9 cellular contexts compared by ENCODE assay signal in genomic region chr20:37337208-37337955, GRCh38. TPM values are rescaled to one million over a fixed set of nuclear protein-coding genes. Genes with fewer than 3 reads are reported as not detected.
DNase-seq lines count a peak whose midpoint lies in the region; FAIRE-seq and TF ChIP-seq lines count a peak whose summit lies in the region.
"Had no signal": no experiment of that assay in that cellular context is flagged by ENCODE, and none has a peak within 500 bp of the region (broad histone marks: within the 10 kb centered on the region; RNA-seq: fewer than 3 reads in every experiment).

No MANE protein-coding gene starts in this region.

- no peaks in the 10 kb centered on the region for H3K9me3 Mint-ChIP-seq in activated naive CD4-positive, alpha-beta T cell treated with anti-CD3 and anti-CD28 coated beads, Interleukin-2, amount 50 U/mL, for 24 hours
- no peaks in the 10 kb centered on the region for H3K9me3 Mint-ChIP-seq in activated naive CD4-positive, alpha-beta T cell treated with anti-CD3 and anti-CD28 coated beads, Interleukin-2, amount 10 ng/mL, durations not matched to agents 7 days and 5 days
- no peaks in the 10 kb centered on the region for H3K9me3 Mint-ChIP-seq in IgD-negative memory B cell

- no peak overlapping the region for H3K9ac ChIP-seq in endothelial cell of umbilical vein (replicated peaks; ENCODE audit: extremely low read depth, insufficient read depth, low read length)

- no peaks in the 10 kb centered on the region for H3K27me3 Mint-ChIP-seq in activated naive CD4-positive, alpha-beta T cell treated with anti-CD3 and anti-CD28 coated beads, Interleukin-2, amount 50 U/mL, for 24 hours
- peaks cover 8% of the 10 kb centered on the region for H3K27me3 Mint-ChIP-seq in activated naive CD4-positive, alpha-beta T cell treated with anti-CD3 and anti-CD28 coated beads, Interleukin-2, amount 10 ng/mL, durations not matched to agents 7 days and 5 days
- H3K27me3 Mint-ChIP-seq in IgD-negative memory B cell: no peaks in the 10 kb centered on the region

- H3K9me3 ChIP-seq in endothelial cell of umbilical vein (replicated peaks; ENCODE audit: control insufficient read depth, insufficient read depth, low read length): no peaks in the 10 kb centered on the region
- H3K9me3 ChIP-seq in tibial artery: no peaks in the 10 kb centered on the region
- no peaks in the 10 kb centered on the region for H3K9me3 ChIP-seq in esophagus muscularis mucosa
- H3K9me3 ChIP-seq: mucosa of descending colon had no signal

- no peak overlapping the region for H3K4me2 ChIP-seq in endothelial cell of umbilical vein (ENCODE audit: insufficient read depth, low read length)

- no peak overlapping the region for H2AFZ ChIP-seq in endothelial cell of umbilical vein (ENCODE audit: low read depth, low read length)

- no peak overlapping the region for H3K27ac Mint-ChIP-seq in activated naive CD4-positive, alpha-beta T cell treated with anti-CD3 and anti-CD28 coated beads, Interleukin-2, amount 50 U/mL, for 24 hours
- H3K27ac Mint-ChIP-seq in activated naive CD4-positive, alpha-beta T cell treated with anti-CD3 and anti-CD28 coated beads, Interleukin-2, amount 10 ng/mL, durations not matched to agents 7 days and 5 days: no peak overlapping the region
- H3K27ac Mint-ChIP-seq in IgD-negative memory B cell: peak overlapping the region in 2 of 3 donors; percentile 53 to 95

- H3K27me3 ChIP-seq in endothelial cell of umbilical vein (ENCODE audit: control insufficient read depth in 2 of 2, insufficient read depth in 2 of 2, low read length in 2 of 2) (no peaks in the 10 kb centered on the region), tibial artery (no peaks in the 10 kb centered on the region), esophagus muscularis mucosa (no peaks in the 10 kb centered on the region)

- peaks cover 19% of the 10 kb centered on the region for H3K4me1 Mint-ChIP-seq in activated naive CD4-positive, alpha-beta T cell treated with anti-CD3 and anti-CD28 coated beads, Interleukin-2, amount 50 U/mL, for 24 hours
- H3K4me1 Mint-ChIP-seq in activated naive CD4-positive, alpha-beta T cell treated with anti-CD3 and anti-CD28 coated beads, Interleukin-2, amount 10 ng/mL, durations not matched to agents 7 days and 5 days: peaks cover 21% of the 10 kb centered on the region
- peaks cover 23 to 28% (median 27%) of the 10 kb centered on the region in 3 donors for H3K4me1 Mint-ChIP-seq in IgD-negative memory B cell

- H3K27ac ChIP-seq in endothelial cell of umbilical vein (ENCODE audit: insufficient read depth, low read depth, low read length): no peak overlapping the region
- peak overlapping the region; percentile 36 to 50 for H3K27ac ChIP-seq in tibial artery
- H3K27ac ChIP-seq in esophagus muscularis mucosa (replicated peaks in 1 of 4): no peak overlapping the region

- TF ChIP-seq EP300 in esophagus muscularis mucosa (IDR thresholded peaks at IDR 0.05): no peak

- H3K4me1 ChIP-seq in endothelial cell of umbilical vein (ENCODE audit: control insufficient read depth, extremely low read depth, insufficient read depth, low read length): no peaks in the 10 kb centered on the region
- H3K4me1 ChIP-seq in tibial artery: peaks cover 0 to 14% (median 12%) of the 10 kb centered on the region in 4 donors
- peaks cover 14 to 20% (median 16%) of the 10 kb centered on the region in 4 donors for H3K4me1 ChIP-seq in esophagus muscularis mucosa

- WGBS in esophagus muscularis mucosa: 79% methylated on average over 7 of the region's 7 CpGs

- BruUV-seq in endothelial cell of umbilical vein (replicated peaks; lab: Mats Ljungman, UMichigan): no TSS peak

- H3K36me3 ChIP-seq in endothelial cell of umbilical vein (ENCODE audit: control insufficient read depth in 2 of 2, extremely low read depth in 1 of 2, insufficient read depth in 2 of 2, low read length in 2 of 2): no peaks in the 10 kb centered on the region
- no peaks in the 10 kb centered on the region for H3K36me3 ChIP-seq in tibial artery
- no peaks in the 10 kb centered on the region for H3K36me3 ChIP-seq in esophagus muscularis mucosa

- FAIRE-seq in endothelial cell of umbilical vein (lab: Jason Lieb, UNC): peak; percentile 21

- TF ChIP-seq CTCF in endothelial cell of umbilical vein (IDR thresholded peaks at IDR 0.05; ENCODE audit: extremely low read depth in 1 of 2, insufficient read depth in 1 of 2, low read depth in 1 of 2, low read length in 2 of 2) (no peak), tibial artery (IDR thresholded peaks at IDR 0.05) (no peak), esophagus muscularis mucosa (IDR thresholded peaks at IDR 0.05) (no peak)

- no peak for DNase-seq in activated naive CD4-positive, alpha-beta T cell treated with anti-CD3 and anti-CD28 coated beads, Interleukin-2, amount 10 ng/mL, durations not matched to agents 7 days and 5 days
- DNase-seq in endothelial cell of umbilical vein (ENCODE audit: low read depth, low spot score): no peak
- DNase-seq in tibial artery: no peak
- DNase-seq in kidney tubule cell (ENCODE audit: low spot score): no peak
- no peak for DNase-seq in GM19238 (ENCODE audit: insufficient read length, low spot score)
- DNase-seq in esophagus muscularis mucosa (ENCODE audit: extremely low spot score): no peak

- H3K4me3 ChIP-seq in endothelial cell of umbilical vein (replicated peaks in 1 of 3; ENCODE audit: insufficient read depth in 1 of 3, low read depth in 1 of 3, low read length in 3 of 3) (no peak overlapping the region), tibial artery (no peak overlapping the region), esophagus muscularis mucosa (no peak overlapping the region)
- H3K4me3 ChIP-seq: mucosa of descending colon had no signal

- no peak for TF ChIP-seq POLR2A in endothelial cell of umbilical vein (IDR thresholded peaks at IDR 0.05; ENCODE audit: low read depth, low read length)
- no peak for TF ChIP-seq POLR2A in esophagus muscularis mucosa (IDR thresholded peaks at IDR 0.05; ENCODE audit: low read depth)

- POLR2A ChIA-PET in endothelial cell of umbilical vein (lab: Charles Lee): no interaction called here

- H3K9me1 ChIP-seq in endothelial cell of umbilical vein (replicated peaks; ENCODE audit: control insufficient read depth, extremely low read depth, insufficient read depth, low read length): no peaks in the 10 kb centered on the region

- no peaks in the 10 kb centered on the region for H3K36me3 Mint-ChIP-seq in activated naive CD4-positive, alpha-beta T cell treated with anti-CD3 and anti-CD28 coated beads, Interleukin-2, amount 50 U/mL, for 24 hours
- H3K36me3 Mint-ChIP-seq in activated naive CD4-positive, alpha-beta T cell treated with anti-CD3 and anti-CD28 coated beads, Interleukin-2, amount 10 ng/mL, durations not matched to agents 7 days and 5 days: no peaks in the 10 kb centered on the region
- H3K36me3 Mint-ChIP-seq in IgD-negative memory B cell: no peaks in the 10 kb centered on the region

- no peaks in the 10 kb centered on the region for H3K79me2 ChIP-seq in endothelial cell of umbilical vein (ENCODE audit: control insufficient read depth, insufficient read depth, low read length)

- no peaks in the 10 kb centered on the region for H4K20me1 ChIP-seq in endothelial cell of umbilical vein (replicated peaks; ENCODE audit: control insufficient read depth, extremely low read depth, insufficient read depth, low read length)

- dilution Hi-C loops in endothelial cell of umbilical vein (cut with MboI; ENCODE audit: extremely low pct_ligation_motif_present, low sequenced_read_pairs): no loop called here

- intact Hi-C loops in endothelial cell of umbilical vein (cut with micrococcal nuclease) (no loop called here), tibial artery (cut with DNase I; ENCODE audit: low total_unique reads) (no loop called here), esophagus muscularis mucosa (cut with DNase I) (no loop called here)

- H3K4me3 Mint-ChIP-seq in activated naive CD4-positive, alpha-beta T cell treated with anti-CD3 and anti-CD28 coated beads, Interleukin-2, amount 50 U/mL, for 24 hours: peak overlapping the region; percentile 15
- H3K4me3 Mint-ChIP-seq in activated naive CD4-positive, alpha-beta T cell treated with anti-CD3 and anti-CD28 coated beads, Interleukin-2, amount 10 ng/mL, durations not matched to agents 7 days and 5 days: no peak overlapping the region
- H3K4me3 Mint-ChIP-seq in IgD-negative memory B cell: peak overlapping the region in 3 of 4 donors; percentile 57 to 85 (median 72)

- CTCF ChIA-PET in activated naive CD4-positive, alpha-beta T cell treated with anti-CD3 and anti-CD28 coated beads, Interleukin-2, amount 10 ng/mL, durations not matched to agents 7 days and 5 days (lab: Charles Lee): no interaction called here
- CTCF ChIA-PET in endothelial cell of umbilical vein (lab: Charles Lee): interaction anchor here (1.0 kb wide), 1 partner anchor 35 kb away, joined by 3 read pairs; no protein-coding TSS in a partner anchor

TF ChIP-seq in endothelial cell of umbilical vein, 7 proteins besides CTCF, POLR2A, EP300 and RAD21 (continues in another document):
- TF ChIP-seq POLR2AphosphoS5 (IDR thresholded peaks at IDR 0.05; ENCODE audit: insufficient read depth, low read depth, low read length): no peak
- no peak for TF ChIP-seq FOS (IDR thresholded peaks at IDR 0.05; ENCODE audit: borderline replicate concordance, insufficient read depth, low read length)
- no peak for TF ChIP-seq EZH2 (IDR thresholded peaks at IDR 0.05; ENCODE audit: borderline replicate concordance, low read depth, low read length, severe bottlenecking)

RNA-seq across cellular contexts. Expression of gene SRC, which starts 8.6 kb away (rescaled TPM):
- polyA plus RNA-seq in IgD-negative memory B cell (2.3 TPM), endothelial cell of umbilical vein (22.6 and 22.8 TPM in 2 replicates)
- total RNA-seq in endothelial cell of umbilical vein (29.4 and 30.7 TPM in 2 replicates), esophagus muscularis mucosa (10 to 100 TPM; 27.5 to 52.2 (median 42.3) TPM)
- 15.6 and 20.5 TPM in 2 replicates for polyA plus RNA-seq in endothelial cell of umbilical vein (2011; cell fraction: cytosol; rRNA removed)
- polyA plus RNA-seq in endothelial cell of umbilical vein (2011; cell fraction: nucleus; rRNA removed): 61.8 and 62.6 TPM in 2 replicates
- 27.1 and 37.5 TPM in 2 replicates for polyA plus RNA-seq in endothelial cell of umbilical vein (2012)
- 24.8 and 33.1 TPM in 2 replicates for polyA minus RNA-seq in endothelial cell of umbilical vein
- not detected for polyA minus RNA-seq in endothelial cell of umbilical vein (2011; cell fraction: cytosol; rRNA and poly(A)+ RNA removed)
- 36.5 and 36.6 TPM in 2 replicates for polyA minus RNA-seq in endothelial cell of umbilical vein (2011; cell fraction: nucleus; rRNA and poly(A)+ RNA removed)

RNA-seq across cellular contexts. Expression of gene MANBAL, which starts 47.9 kb away (rescaled TPM):
- polyA plus RNA-seq in IgD-negative memory B cell: 27.7 TPM
- 32.3 and 34.6 TPM in 2 replicates for total RNA-seq in endothelial cell of umbilical vein
- polyA plus RNA-seq in endothelial cell of umbilical vein: 104 and 115 TPM in 2 replicates
- 76.2 and 86.7 TPM in 2 replicates for polyA plus RNA-seq in endothelial cell of umbilical vein (2011; cell fraction: cytosol; rRNA removed)
- polyA plus RNA-seq in endothelial cell of umbilical vein (2011; cell fraction: nucleus; rRNA removed): 35.4 and 39.9 TPM in 2 replicates
- polyA plus RNA-seq in endothelial cell of umbilical vein (2012): 49.7 and 56.4 TPM in 2 replicates
- polyA minus RNA-seq in endothelial cell of umbilical vein: 32.6 and 33.1 TPM in 2 replicates
- polyA minus RNA-seq in endothelial cell of umbilical vein (2011; cell fraction: cytosol; rRNA and poly(A)+ RNA removed): 25.5 TPM
- polyA minus RNA-seq in endothelial cell of umbilical vein (2011; cell fraction: nucleus; rRNA and poly(A)+ RNA removed): 7.4 and 9.4 TPM in 2 replicates
- total RNA-seq in esophagus muscularis mucosa: 10 to 100 TPM; 38.3 to 56.3 (median 47.3) TPM

Comparison
In these comparisons a context has a peak if more than half of its experiments do, and no peak if none do; other contexts are left out.
1. H3K27ac Mint-ChIP-seq: peak in IgD-negative memory B cell (2 of 3); none in activated naive CD4-positive, alpha-beta T cell treated with anti-CD3 and anti-CD28 coated beads, Interleukin-2, amount 50 U/mL, for 24 hours (single experiment) and activated naive CD4-positive, alpha-beta T cell treated with anti-CD3 and anti-CD28 coated beads, Interleukin-2, amount 10 ng/mL, durations not matched to agents 7 days and 5 days (single experiment).
2. H3K27ac ChIP-seq: peak in tibial artery (2 of 2); none in endothelial cell of umbilical vein (single experiment) and esophagus muscularis mucosa (0 of 4).